In the genomic region with DNA sequence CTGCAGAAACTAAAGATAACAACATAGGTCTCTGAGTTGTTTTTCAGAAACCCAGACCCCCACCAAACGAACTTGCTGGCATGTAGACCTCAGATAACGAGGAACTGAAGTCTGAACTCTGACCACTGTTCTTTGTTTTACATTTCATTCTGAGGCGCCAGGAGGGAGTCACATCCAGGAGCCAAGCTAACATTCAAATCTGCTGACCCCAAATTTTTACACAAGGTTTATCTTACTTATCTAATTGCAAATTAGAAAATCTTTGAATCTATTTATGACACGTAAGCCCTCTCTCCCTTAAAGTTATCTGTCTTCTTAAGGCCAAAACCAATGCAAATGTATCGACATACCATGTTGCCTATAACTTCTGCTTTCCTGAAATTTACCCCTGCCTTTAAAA, we compare ENCODE assay signal across 16 cellular contexts. TPM values are rescaled to one million over a fixed set of nuclear protein-coding genes. Genes with fewer than 3 reads are reported as not detected.
DNase-seq lines count a peak whose midpoint lies in the region; ATAC-seq and TF ChIP-seq lines count a peak whose summit lies in the region.
"Had no signal": no experiment of that assay in that cellular context is flagged by ENCODE, and none has a peak within 500 bp of the region (broad histone marks: within the 10 kb centered on the region; RNA-seq: fewer than 3 reads in every experiment).

No MANE protein-coding gene starts in this region.

- no peaks in the 10 kb centered on the region for H3K27me3 Mint-ChIP-seq in nephron (ENCODE audit: low read depth)
- H3K27me3 Mint-ChIP-seq in activated CD4-positive, alpha-beta memory T cell treated with anti-CD3 and anti-CD28 coated beads, Interleukin-2, amount 10 ng/mL, durations not matched to agents 7 days and 5 days, result peaks cover 3% of the 10 kb centered on the region

- no peaks in the 10 kb centered on the region for H3K36me3 Mint-ChIP-seq in nephron (ENCODE audit: low read depth)
- H3K36me3 Mint-ChIP-seq in activated CD4-positive, alpha-beta memory T cell treated with anti-CD3 and anti-CD28 coated beads, Interleukin-2, amount 10 ng/mL, durations not matched to agents 7 days and 5 days (ENCODE audit: low read depth), result no peaks in the 10 kb centered on the region

- no peak overlapping the region for H3K4me3 Mint-ChIP-seq in nephron
- H3K4me3 Mint-ChIP-seq in activated CD4-positive, alpha-beta memory T cell treated with anti-CD3 and anti-CD28 coated beads, Interleukin-2, amount 10 ng/mL, durations not matched to agents 7 days and 5 days, result no peak overlapping the region

- POLR2A ChIA-PET in activated CD4-positive, alpha-beta memory T cell treated with anti-CD3 and anti-CD28 coated beads, Interleukin-2, amount 10 ng/mL, durations not matched to agents 7 days and 5 days (lab: Charles Lee), result no interaction called here

- ATAC-seq in right cardiac atrium (no peak), HG02763 (IDR thresholded peaks at IDR 0.05; ENCODE audit: unreplicated experiment) (no peak), GM21576 (IDR thresholded peaks at IDR 0.05; ENCODE audit: unreplicated experiment) (no peak)
- ATAC-seq: GM12878, HepG2 had no signal

- 49% methylated on average over 5 of the region's 5 CpGs for WGBS in right cardiac atrium

- DNase-seq in cardiac muscle cell (ENCODE audit: low read depth in 1 of 2, low spot score in 1 of 2) (no peak), right cardiac atrium (no peak), OCI-M2 (lab: John Stamatoyannopoulos, UW; ENCODE audit: unreplicated experiment) (peak; percentile 8), SHP77 (lab: John Stamatoyannopoulos, UW) (no peak)
- no peak for DNase-seq in activated CD4-positive, alpha-beta memory T cell treated with anti-CD3 and anti-CD28 coated beads, Interleukin-2, amount 10 ng/mL, durations not matched to agents 7 days and 5 days
- DNase-seq: AML-193, Calu3, DMS 273 treated with DMSO at 0.1 percent for 48 hours, H7 had no signal

- H3K9me3 ChIP-seq in cardiac muscle cell (ENCODE audit: low read depth) (no peaks in the 10 kb centered on the region), right cardiac atrium (ENCODE audit: control insufficient read depth, low read length) (peaks cover 2% of the 10 kb centered on the region)
- H3K9me3 ChIP-seq: BLaER1 had no signal

- intact Hi-C loops in right cardiac atrium (cut with DNase I), result no loop called here

- no peaks in the 10 kb centered on the region for H3K36me3 ChIP-seq in cardiac muscle cell
- H3K36me3 ChIP-seq: BLaER1 had no signal

- no peaks in the 10 kb centered on the region for H3K9me3 Mint-ChIP-seq in nephron
- H3K9me3 Mint-ChIP-seq in activated CD4-positive, alpha-beta memory T cell treated with anti-CD3 and anti-CD28 coated beads, Interleukin-2, amount 10 ng/mL, durations not matched to agents 7 days and 5 days, result no peaks in the 10 kb centered on the region

- CTCF ChIA-PET in activated CD4-positive, alpha-beta memory T cell treated with anti-CD3 and anti-CD28 coated beads, Interleukin-2, amount 10 ng/mL, durations not matched to agents 7 days and 5 days (lab: Charles Lee), result no interaction called here

- H3K27ac ChIP-seq in cardiac muscle cell, result peak overlapping the region; percentile 11
- no peak overlapping the region for H3K27ac ChIP-seq in right cardiac atrium (ENCODE audit: low read length)
- H3K27ac ChIP-seq: 22Rv1, BLaER1 had no signal

- H3K4me3 ChIP-seq in cardiac muscle cell (no peak overlapping the region), right cardiac atrium (ENCODE audit: low read length) (no peak overlapping the region)
- H3K4me3 ChIP-seq: BLaER1, GM12878 had no signal

- H3K27me3 ChIP-seq in cardiac muscle cell (no peaks in the 10 kb centered on the region), right cardiac atrium (ENCODE audit: control insufficient read depth, insufficient read depth) (no peaks in the 10 kb centered on the region)
- H3K27me3 ChIP-seq: BLaER1 had no signal

- TF ChIP-seq CTCF in cardiac muscle cell (IDR thresholded peaks at IDR 0.05; ENCODE audit: low read depth, low read length) (no peak), nephron (IDR thresholded peaks at IDR 0.05; ENCODE audit: unreplicated experiment in 3 of 3) (no peak)

- H3K4me1 Mint-ChIP-seq in nephron, result no peaks in the 10 kb centered on the region
- H3K4me1 Mint-ChIP-seq in activated CD4-positive, alpha-beta memory T cell treated with anti-CD3 and anti-CD28 coated beads, Interleukin-2, amount 10 ng/mL, durations not matched to agents 7 days and 5 days, result no peaks in the 10 kb centered on the region

- H3K4me1 ChIP-seq in cardiac muscle cell (ENCODE audit: low read depth) (peaks cover 17% of the 10 kb centered on the region), right cardiac atrium (ENCODE audit: control insufficient read depth, insufficient read depth, low read length) (no peaks in the 10 kb centered on the region)
- H3K4me1 ChIP-seq: BLaER1 had no signal

- H3K27ac Mint-ChIP-seq in nephron, result peak overlapping the region; percentile 35 to 84 (median 69)
- no peak overlapping the region for H3K27ac Mint-ChIP-seq in activated CD4-positive, alpha-beta memory T cell treated with anti-CD3 and anti-CD28 coated beads, Interleukin-2, amount 10 ng/mL, durations not matched to agents 7 days and 5 days

RNA-seq across cellular contexts. Expression of a gene that starts 37.7 kb away (rescaled TPM):
- total RNA-seq in cardiac muscle cell (1.9 and 7.4 TPM in 2 replicates), right cardiac atrium (under 1 TPM; 0.14 to 0.38 (median 0.27) TPM)
- polyA plus RNA-seq in cardiac muscle cell (2.0 and 11.2 TPM in 2 replicates), right cardiac atrium (not detected)
- 10 to 100 TPM; 29.3 to 30.3 TPM for total RNA-seq in activated CD4-positive, alpha-beta memory T cell treated with anti-CD3 and anti-CD28 coated beads, Interleukin-2, amount 10 ng/mL, durations not matched to agents 7 days and 5 days
